In genomic region chrX:109536439-109537323, GRCh38 we compare ENCODE assay signal across 1 cellular context.
TF ChIP-seq lines count a peak whose summit lies in the region.

TSS of gene NXT2 (plus strand) at chrX:109536844. CDS start at chrX:109537007, 163 bp downstream.

TF ChIP-seq in HepG2, 621 proteins besides CTCF, POLR2A, EP300 and RAD21 (continued from another document and continues in another):
- TF ChIP-seq, protein P1, sequence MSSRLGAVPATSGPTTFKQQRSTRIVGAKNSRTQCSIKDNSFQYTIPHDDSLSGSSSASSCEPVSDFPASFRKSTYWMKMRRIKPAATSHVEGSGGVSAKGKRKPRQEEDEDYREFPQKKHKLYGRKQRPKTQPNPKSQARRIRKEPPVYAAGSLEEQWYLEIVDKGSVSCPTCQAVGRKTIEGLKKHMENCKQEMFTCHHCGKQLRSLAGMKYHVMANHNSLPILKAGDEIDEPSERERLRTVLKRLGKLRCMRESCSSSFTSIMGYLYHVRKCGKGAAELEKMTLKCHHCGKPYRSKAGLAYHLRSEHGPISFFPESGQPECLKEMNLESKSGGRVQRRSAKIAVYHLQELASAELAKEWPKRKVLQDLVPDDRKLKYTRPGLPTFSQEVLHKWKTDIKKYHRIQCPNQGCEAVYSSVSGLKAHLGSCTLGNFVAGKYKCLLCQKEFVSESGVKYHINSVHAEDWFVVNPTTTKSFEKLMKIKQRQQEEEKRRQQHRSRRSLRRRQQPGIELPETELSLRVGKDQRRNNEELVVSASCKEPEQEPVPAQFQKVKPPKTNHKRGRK (CRISPR knock-in tag; IDR thresholded peaks at IDR 0.05): no peak
- TF ChIP-seq ATAD3A (CRISPR knock-in tag; IDR thresholded peaks at IDR 0.05) (no peak), STAG1 (CRISPR knock-in tag; IDR thresholded peaks at IDR 0.05) (no peak), ZNF234 (CRISPR knock-in tag; conservative IDR thresholded peaks at IDR 0.05) (no peak), ZNF326 (CRISPR knock-in tag; IDR thresholded peaks at IDR 0.05; ENCODE audit: borderline replicate concordance) (no peak), CCDC6 (CRISPR knock-in tag; IDR thresholded peaks at IDR 0.05) (no peak), ELF1 (CRISPR knock-in tag; IDR thresholded peaks at IDR 0.05) (peak; percentile 76), ZNF670 (CRISPR knock-in tag; IDR thresholded peaks at IDR 0.05; ENCODE audit: borderline replicate concordance) (no peak), ZNF12 (CRISPR knock-in tag; IDR thresholded peaks at IDR 0.05) (no peak), SMYD3 (CRISPR knock-in tag; IDR thresholded peaks at IDR 0.05) (no peak), ATRX (CRISPR knock-in tag; IDR thresholded peaks at IDR 0.05; ENCODE audit: borderline replicate concordance) (no peak), GMEB2 (CRISPR knock-in tag; IDR thresholded peaks at IDR 0.05; ENCODE audit: low read depth) (no peak), ZNF7 (CRISPR knock-in tag; IDR thresholded peaks at IDR 0.05) (no peak), ZNF660 (CRISPR knock-in tag; IDR thresholded peaks at IDR 0.05; ENCODE audit: borderline replicate concordance, low read depth) (no peak), GTF3A (CRISPR knock-in tag; conservative IDR thresholded peaks at IDR 0.05) (no peak), ISL2 (CRISPR knock-in tag; IDR thresholded peaks at IDR 0.05) (no peak), NAIF1 (CRISPR knock-in tag; IDR thresholded peaks at IDR 0.05; ENCODE audit: borderline replicate concordance) (no peak), HMGA1 (CRISPR knock-in tag; conservative IDR thresholded peaks at IDR 0.05) (no peak), ZNF839 (CRISPR knock-in tag; IDR thresholded peaks at IDR 0.05; ENCODE audit: borderline replicate concordance) (no peak), AGO2 (optimal IDR thresholded peaks at IDR 0.05; ENCODE audit: low read depth, low read length) (peak; percentile 20), TFAP4 (IDR thresholded peaks at IDR 0.05; ENCODE audit: borderline replicate concordance, low read depth) (no peak), SMARCE1 (IDR thresholded peaks at IDR 0.05; ENCODE audit: borderline replicate concordance) (no peak), HOXA5 (CRISPR knock-in tag; IDR thresholded peaks at IDR 0.05) (no peak), LCORL (IDR thresholded peaks at IDR 0.05) (no peak), LCORL (CRISPR knock-in tag; IDR thresholded peaks at IDR 0.05) (no peak), ZSCAN25 (CRISPR knock-in tag; IDR thresholded peaks at IDR 0.05) (no peak), TEAD2 (CRISPR knock-in tag; IDR thresholded peaks at IDR 0.05) (no peak), ZFP82 (CRISPR knock-in tag; IDR thresholded peaks at IDR 0.05; ENCODE audit: borderline replicate concordance) (no peak), ZNF672 (CRISPR knock-in tag; IDR thresholded peaks at IDR 0.05) (no peak), ZNF780A (CRISPR knock-in tag; IDR thresholded peaks at IDR 0.05) (no peak), ZNF562 (CRISPR knock-in tag; IDR thresholded peaks at IDR 0.05; ENCODE audit: borderline replicate concordance) (no peak), ZIK1 (CRISPR knock-in tag; IDR thresholded peaks at IDR 0.05; ENCODE audit: borderline replicate concordance, low read depth) (no peak), NCOR1 (IDR thresholded peaks at IDR 0.05; ENCODE audit: borderline replicate concordance, low read length) (no peak), FOXA1 (IDR thresholded peaks at IDR 0.05) (no peak), FOXA1 (CRISPR knock-in tag; IDR thresholded peaks at IDR 0.05) (0 out of 2 replicates have a peak, but pooled peaks have one; percentile 4), ZFP37 (CRISPR knock-in tag; IDR thresholded peaks at IDR 0.05; ENCODE audit: borderline replicate concordance) (no peak), JUN (CRISPR knock-in tag; IDR thresholded peaks at IDR 0.05) (no peak), GLMP (CRISPR knock-in tag; IDR thresholded peaks at IDR 0.05; ENCODE audit: borderline replicate concordance) (no peak), CAMTA2 (CRISPR knock-in tag; IDR thresholded peaks at IDR 0.05; ENCODE audit: borderline replicate concordance) (no peak), ZNF552 (CRISPR knock-in tag; IDR thresholded peaks at IDR 0.05; ENCODE audit: borderline replicate concordance) (no peak), MAFK (conservative IDR thresholded peaks at IDR 0.05 in 1 of 2, IDR thresholded peaks at IDR 0.05 in 1 of 2; ENCODE audit: low read length in 2 of 2) (no peak), HCFC1 (IDR thresholded peaks at IDR 0.05; ENCODE audit: low read depth, low read length) (peak; percentile 59; the same call in 1 of the 2 replicates), ZNF383 (CRISPR knock-in tag; IDR thresholded peaks at IDR 0.05; ENCODE audit: borderline replicate concordance) (no peak), FLYWCH1 (CRISPR knock-in tag; IDR thresholded peaks at IDR 0.05) (no peak), ZNF781 (CRISPR knock-in tag; IDR thresholded peaks at IDR 0.05; ENCODE audit: borderline replicate concordance, not compliant biosample characterization) (no peak), SRSF9 (IDR thresholded peaks at IDR 0.05; ENCODE audit: borderline replicate concordance, insufficient read depth, low read depth, low read length, poor library complexity, severe bottlenecking) (no peak), SOX6 (IDR thresholded peaks at IDR 0.05) (no peak), SOX6 (CRISPR knock-in tag; IDR thresholded peaks at IDR 0.05) (no peak), ZNF644 (CRISPR knock-in tag; IDR thresholded peaks at IDR 0.05; ENCODE audit: low read depth) (no peak), ZNF749 (CRISPR knock-in tag; IDR thresholded peaks at IDR 0.05; ENCODE audit: borderline replicate concordance) (no peak), PHB2 (IDR thresholded peaks at IDR 0.05; ENCODE audit: partially characterized antibody) (no peak), ZNF597 (CRISPR knock-in tag; IDR thresholded peaks at IDR 0.05) (no peak)
- TF ChIP-seq, protein P2, sequence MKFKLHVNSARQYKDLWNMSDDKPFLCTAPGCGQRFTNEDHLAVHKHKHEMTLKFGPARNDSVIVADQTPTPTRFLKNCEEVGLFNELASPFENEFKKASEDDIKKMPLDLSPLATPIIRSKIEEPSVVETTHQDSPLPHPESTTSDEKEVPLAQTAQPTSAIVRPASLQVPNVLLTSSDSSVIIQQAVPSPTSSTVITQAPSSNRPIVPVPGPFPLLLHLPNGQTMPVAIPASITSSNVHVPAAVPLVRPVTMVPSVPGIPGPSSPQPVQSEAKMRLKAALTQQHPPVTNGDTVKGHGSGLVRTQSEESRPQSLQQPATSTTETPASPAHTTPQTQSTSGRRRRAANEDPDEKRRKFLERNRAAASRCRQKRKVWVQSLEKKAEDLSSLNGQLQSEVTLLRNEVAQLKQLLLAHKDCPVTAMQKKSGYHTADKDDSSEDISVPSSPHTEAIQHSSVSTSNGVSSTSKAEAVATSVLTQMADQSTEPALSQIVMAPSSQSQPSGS (CRISPR knock-in tag; IDR thresholded peaks at IDR 0.05): no peak
- TF ChIP-seq, protein P3, sequence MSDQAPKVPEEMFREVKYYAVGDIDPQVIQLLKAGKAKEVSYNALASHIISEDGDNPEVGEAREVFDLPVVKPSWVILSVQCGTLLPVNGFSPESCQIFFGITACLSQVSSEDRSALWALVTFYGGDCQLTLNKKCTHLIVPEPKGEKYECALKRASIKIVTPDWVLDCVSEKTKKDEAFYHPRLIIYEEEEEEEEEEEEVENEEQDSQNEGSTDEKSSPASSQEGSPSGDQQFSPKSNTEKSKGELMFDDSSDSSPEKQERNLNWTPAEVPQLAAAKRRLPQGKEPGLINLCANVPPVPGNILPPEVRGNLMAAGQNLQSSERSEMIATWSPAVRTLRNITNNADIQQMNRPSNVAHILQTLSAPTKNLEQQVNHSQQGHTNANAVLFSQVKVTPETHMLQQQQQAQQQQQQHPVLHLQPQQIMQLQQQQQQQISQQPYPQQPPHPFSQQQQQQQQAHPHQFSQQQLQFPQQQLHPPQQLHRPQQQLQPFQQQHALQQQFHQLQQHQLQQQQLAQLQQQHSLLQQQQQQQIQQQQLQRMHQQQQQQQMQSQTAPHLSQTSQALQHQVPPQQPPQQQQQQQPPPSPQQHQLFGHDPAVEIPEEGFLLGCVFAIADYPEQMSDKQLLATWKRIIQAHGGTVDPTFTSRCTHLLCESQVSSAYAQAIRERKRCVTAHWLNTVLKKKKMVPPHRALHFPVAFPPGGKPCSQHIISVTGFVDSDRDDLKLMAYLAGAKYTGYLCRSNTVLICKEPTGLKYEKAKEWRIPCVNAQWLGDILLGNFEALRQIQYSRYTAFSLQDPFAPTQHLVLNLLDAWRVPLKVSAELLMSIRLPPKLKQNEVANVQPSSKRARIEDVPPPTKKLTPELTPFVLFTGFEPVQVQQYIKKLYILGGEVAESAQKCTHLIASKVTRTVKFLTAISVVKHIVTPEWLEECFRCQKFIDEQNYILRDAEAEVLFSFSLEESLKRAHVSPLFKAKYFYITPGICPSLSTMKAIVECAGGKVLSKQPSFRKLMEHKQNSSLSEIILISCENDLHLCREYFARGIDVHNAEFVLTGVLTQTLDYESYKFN (CRISPR knock-in tag; conservative IDR thresholded peaks at IDR 0.05): no peak
- TF ChIP-seq, protein P4, sequence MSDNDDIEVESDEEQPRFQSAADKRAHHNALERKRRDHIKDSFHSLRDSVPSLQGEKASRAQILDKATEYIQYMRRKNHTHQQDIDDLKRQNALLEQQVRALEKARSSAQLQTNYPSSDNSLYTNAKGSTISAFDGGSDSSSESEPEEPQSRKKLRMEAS (IDR thresholded peaks at IDR 0.05): peak; percentile 48
- TF ChIP-seq, protein P5, sequence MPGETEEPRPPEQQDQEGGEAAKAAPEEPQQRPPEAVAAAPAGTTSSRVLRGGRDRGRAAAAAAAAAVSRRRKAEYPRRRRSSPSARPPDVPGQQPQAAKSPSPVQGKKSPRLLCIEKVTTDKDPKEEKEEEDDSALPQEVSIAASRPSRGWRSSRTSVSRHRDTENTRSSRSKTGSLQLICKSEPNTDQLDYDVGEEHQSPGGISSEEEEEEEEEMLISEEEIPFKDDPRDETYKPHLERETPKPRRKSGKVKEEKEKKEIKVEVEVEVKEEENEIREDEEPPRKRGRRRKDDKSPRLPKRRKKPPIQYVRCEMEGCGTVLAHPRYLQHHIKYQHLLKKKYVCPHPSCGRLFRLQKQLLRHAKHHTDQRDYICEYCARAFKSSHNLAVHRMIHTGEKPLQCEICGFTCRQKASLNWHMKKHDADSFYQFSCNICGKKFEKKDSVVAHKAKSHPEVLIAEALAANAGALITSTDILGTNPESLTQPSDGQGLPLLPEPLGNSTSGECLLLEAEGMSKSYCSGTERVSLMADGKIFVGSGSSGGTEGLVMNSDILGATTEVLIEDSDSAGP (CRISPR knock-in tag; IDR thresholded peaks at IDR 0.05; ENCODE audit: borderline replicate concordance): peak; percentile 75; the same call in 1 of the 2 replicates
- TF ChIP-seq, protein P6, sequence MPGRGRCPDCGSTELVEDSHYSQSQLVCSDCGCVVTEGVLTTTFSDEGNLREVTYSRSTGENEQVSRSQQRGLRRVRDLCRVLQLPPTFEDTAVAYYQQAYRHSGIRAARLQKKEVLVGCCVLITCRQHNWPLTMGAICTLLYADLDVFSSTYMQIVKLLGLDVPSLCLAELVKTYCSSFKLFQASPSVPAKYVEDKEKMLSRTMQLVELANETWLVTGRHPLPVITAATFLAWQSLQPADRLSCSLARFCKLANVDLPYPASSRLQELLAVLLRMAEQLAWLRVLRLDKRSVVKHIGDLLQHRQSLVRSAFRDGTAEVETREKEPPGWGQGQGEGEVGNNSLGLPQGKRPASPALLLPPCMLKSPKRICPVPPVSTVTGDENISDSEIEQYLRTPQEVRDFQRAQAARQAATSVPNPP (CRISPR knock-in tag; IDR thresholded peaks at IDR 0.05): no peak
- TF ChIP-seq, protein P7, sequence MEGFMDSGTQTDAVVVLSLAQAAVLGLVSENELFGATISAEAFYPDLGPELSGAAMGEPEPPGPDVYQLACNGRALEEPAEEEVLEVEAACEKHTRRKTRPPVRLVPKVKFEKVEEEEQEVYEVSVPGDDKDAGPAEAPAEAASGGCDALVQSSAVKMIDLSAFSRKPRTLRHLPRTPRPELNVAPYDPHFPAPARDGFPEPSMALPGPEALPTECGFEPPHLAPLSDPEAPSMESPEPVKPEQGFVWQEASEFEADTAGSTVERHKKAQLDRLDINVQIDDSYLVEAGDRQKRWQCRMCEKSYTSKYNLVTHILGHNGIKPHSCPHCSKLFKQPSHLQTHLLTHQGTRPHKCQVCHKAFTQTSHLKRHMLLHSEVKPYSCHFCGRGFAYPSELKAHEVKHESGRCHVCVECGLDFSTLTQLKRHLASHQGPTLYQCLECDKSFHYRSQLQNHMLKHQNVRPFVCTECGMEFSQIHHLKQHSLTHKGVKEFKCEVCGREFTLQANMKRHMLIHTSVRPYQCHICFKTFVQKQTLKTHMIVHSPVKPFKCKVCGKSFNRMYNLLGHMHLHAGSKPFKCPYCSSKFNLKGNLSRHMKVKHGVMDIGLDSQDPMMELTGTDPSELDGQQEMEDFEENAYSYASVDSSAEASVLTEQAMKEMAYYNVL (CRISPR knock-in tag; IDR thresholded peaks at IDR 0.05; ENCODE audit: borderline replicate concordance): no peak
